ENCODE assay signal across 8 cellular contexts in genomic region chr10:130127612-130128607, GRCh38. TPM values are rescaled to one million over a fixed set of nuclear protein-coding genes. Genes with fewer than 3 reads are reported as not detected.
DNase-seq lines count a peak whose midpoint lies in the region; ATAC-seq and TF ChIP-seq lines count a peak whose summit lies in the region.

No MANE protein-coding gene starts in this region.

- H3K36me3 ChIP-seq in adrenal gland (replicated peaks in 1 of 2), result no peaks in the 10 kb centered on the region
- H3K36me3 ChIP-seq in heart left ventricle, result no peaks in the 10 kb centered on the region
- no peaks in the 10 kb centered on the region for H3K36me3 ChIP-seq in psoas muscle (ENCODE audit: insufficient read depth in 1 of 2, low read depth in 1 of 2)

- peak; percentile 82 for ATAC-seq in GM21737 (IDR thresholded peaks at IDR 0.05; ENCODE audit: unreplicated experiment)
- peak in 3 of 4 donors; percentile 66 to 80 (median 77) for ATAC-seq in heart left ventricle
- ATAC-seq in psoas muscle, result peak; percentile 61 to 90 (median 78)

- H3K9me3 ChIP-seq in adrenal gland (replicated peaks in 1 of 3) (no peaks in the 10 kb centered on the region), heart left ventricle (no peaks in the 10 kb centered on the region), psoas muscle (no peaks in the 10 kb centered on the region)

- no peak overlapping the region for H3K27ac ChIP-seq in adrenal gland
- H3K27ac ChIP-seq in heart left ventricle, result no peak overlapping the region
- no peak overlapping the region for H3K27ac ChIP-seq in psoas muscle

- TF ChIP-seq POLR2A in adrenal gland (IDR thresholded peaks at IDR 0.05) (no peak), heart left ventricle (IDR thresholded peaks at IDR 0.05) (no peak)

- DNase-seq in NCI-H2029 treated with DMSO at 0.1 percent for 48 hours (lab: John Stamatoyannopoulos, UW) (peak; percentile 34), NCI-H2029 (lab: John Stamatoyannopoulos, UW) (no peak), HuH-7.5 (ENCODE audit: low spot score) (peak; percentile 90), RPMI8226 (peak; percentile 29), adrenal gland (peak; percentile 40 to 78 (median 61)), heart left ventricle (peak in 2 of 5 donors; percentile 32 to 36), psoas muscle (no peak)

- intact Hi-C loops in adrenal gland (cut with DNase I) (loop anchor here (10.0 kb wide), 2 partner anchors 153 to 243 kb away; no protein-coding TSS in a partner anchor), heart left ventricle (cut with DNase I) (loop anchor here in 2 of 10 donors (5.0 to 10.0 kb wide), 3 partner anchors 156 to 1096 kb away; no protein-coding TSS in a partner anchor), psoas muscle (cut with DNase I) (no loop called here)

- H3K4me1 ChIP-seq in adrenal gland (replicated peaks in 1 of 2) (no peaks in the 10 kb centered on the region), heart left ventricle (peaks cover 0 to 6% (median 0%) of the 10 kb centered on the region in 12 donors), psoas muscle (no peaks in the 10 kb centered on the region)

- no peak overlapping the region for H3K4me3 ChIP-seq in adrenal gland
- no peak overlapping the region for H3K4me3 ChIP-seq in heart left ventricle
- no peak overlapping the region for H3K4me3 ChIP-seq in psoas muscle

- 12 to 18% (median 14%) methylated on average over 12 of the region's 12 CpGs for WGBS in adrenal gland, 4 donors
- whole genome bisulfite sequencing in heart left ventricle, 4 donors, result 13 to 16% (median 15%) methylated on average over 12 of the region's 12 CpGs
- WGBS in psoas muscle, 3 donors, result 16 to 17% (median 17%) methylated on average over 12 of the region's 12 CpGs

- TF ChIP-seq CTCF in adrenal gland (IDR thresholded peaks at IDR 0.05) (peak; percentile 40 to 71 (median 62)), heart left ventricle (IDR thresholded peaks at IDR 0.05) (peak; percentile 52 to 83 (median 72)), psoas muscle (IDR thresholded peaks at IDR 0.05) (peak; percentile 75)

- H3K27me3 ChIP-seq in adrenal gland (peaks cover 4% of the 10 kb centered on the region), heart left ventricle (peaks cover 0 to 13% (median 5%) of the 10 kb centered on the region in 9 donors), psoas muscle (ENCODE audit: insufficient read depth in 3 of 3, low read length in 2 of 3) (peaks cover 0 to 7% (median 0%) of the 10 kb centered on the region in 3 donors)

RNA-seq across cellular contexts. Expression of gene GLRX3, which starts 8.3 kb away (rescaled TPM):
- 100 to 1,000 TPM in 1 of 8 donors, 10 to 100 TPM in 7; 46.5 to 116 (median 73.2) TPM for total RNA-seq in adrenal gland
- 100 to 1,000 TPM in 1 of 3 donors, 10 to 100 TPM in 2; 34.2 to 139 (median 51.6) TPM for polyA plus RNA-seq in adrenal gland
- total RNA-seq in heart left ventricle, result 100 to 1,000 TPM in 1 of 9 donors, 10 to 100 TPM in 8; 54.0 to 127 (median 66.4) TPM
- polyA plus RNA-seq in heart left ventricle, result 100 to 1,000 TPM in 1 of 2 donors, 10 to 100 TPM in 1; 62.1 to 180 TPM
- 10 to 100 TPM; 53.9 to 76.9 (median 56.3) TPM for total RNA-seq in psoas muscle
- polyA plus RNA-seq in psoas muscle, result 100 to 1,000 TPM in 2 of 3 donors, 10 to 100 TPM in 1; 97.4 to 249 (median 188) TPM

RNA-seq across cellular contexts. Expression of gene C10orf143, which starts 17.3 kb away (rescaled TPM):
- total RNA-seq in adrenal gland (1 to 10 TPM in 7 of 8 donors, under 1 TPM in 1; 0.85 to 5.7 (median 4.6) TPM), heart left ventricle (1 to 10 TPM in 7 of 9 donors, under 1 TPM in 1, not detected in 1; 0.32 to 3.3 (median 1.6) TPM), psoas muscle (1 to 10 TPM; 4.1 to 5.1 (median 4.9) TPM)
- polyA plus RNA-seq in adrenal gland (10 to 100 TPM in 2 of 3 donors, 1 to 10 TPM in 1; 6.0 to 19.3 (median 13.6) TPM), heart left ventricle (1 to 10 TPM; 1.1 to 3.7 TPM), psoas muscle (1 to 10 TPM; 3.3 to 4.9 (median 4.1) TPM)

Comparison
In these comparisons a context has a peak if more than half of its experiments do, and no peak if none do; other contexts are left out.
1. DNase-seq: peak in NCI-H2029 treated with DMSO at 0.1 percent for 48 hours (single experiment), HuH-7.5 (single experiment), RPMI8226 (single experiment) and adrenal gland (7 of 7); none in NCI-H2029 (single experiment) and psoas muscle (0 of 2).
2. intact Hi-C loops: an anchor here in adrenal gland (10.0 kb wide); none called in psoas muscle.
3. Peak in every context shown above with its lines, with median percentiles within 50 percentile points of each other: ATAC-seq and CTCF ChIP-seq.